Comparison of ENCODE assay signal across 2 cellular contexts in the genomic region with DNA sequence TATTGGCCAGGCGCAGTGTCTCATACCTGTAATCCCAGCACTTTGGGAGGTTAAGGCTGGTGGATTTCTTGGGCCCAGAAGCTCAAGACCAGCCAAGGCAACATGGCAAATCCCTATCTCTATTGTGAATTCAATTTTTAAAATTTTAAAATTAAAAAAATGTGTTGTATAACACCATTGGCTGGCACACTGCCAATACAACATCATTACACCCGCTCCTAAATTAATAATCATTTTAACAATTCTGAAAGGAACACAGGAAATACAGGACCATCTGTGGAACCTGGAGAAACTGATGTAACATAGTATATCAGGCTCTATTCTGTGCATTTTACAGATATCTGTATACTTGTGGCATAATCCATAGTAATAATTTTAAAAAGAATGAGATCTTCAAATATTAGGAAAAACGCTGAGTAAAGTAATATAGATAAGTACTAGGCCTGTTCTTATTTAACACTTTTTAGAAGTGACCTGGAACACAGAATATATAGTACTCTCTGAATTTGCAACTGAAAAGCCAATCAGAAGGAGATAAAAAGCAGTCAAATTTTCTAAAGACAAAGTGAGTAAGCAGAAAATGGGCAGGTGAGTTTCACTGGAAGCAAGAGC.
TF ChIP-seq lines count a peak whose summit lies in the region.

No MANE protein-coding gene starts in this region.

TF ChIP-seq in SK-N-SH, 30 proteins besides CTCF, POLR2A, EP300 and RAD21 (continued from another document):
- TF ChIP-seq CHD2 (IDR thresholded peaks at IDR 0.05; ENCODE audit: low read length, partially characterized antibody) (no peak), GATA2 (CRISPR knock-in tag; IDR thresholded peaks at IDR 0.05) (no peak), FOXM1 (IDR thresholded peaks at IDR 0.05; ENCODE audit: low read depth) (no peak), POLR2AphosphoS5 (IDR thresholded peaks at IDR 0.05; ENCODE audit: low read depth, low read length) (no peak), EZH2phosphoT487 (IDR thresholded peaks at IDR 0.05; ENCODE audit: borderline replicate concordance, low read depth) (no peak), RCOR1 (IDR thresholded peaks at IDR 0.05; ENCODE audit: low read length) (no peak), TCF12 (IDR thresholded peaks at IDR 0.05) (no peak)
- TF ChIP-seq, protein P1, sequence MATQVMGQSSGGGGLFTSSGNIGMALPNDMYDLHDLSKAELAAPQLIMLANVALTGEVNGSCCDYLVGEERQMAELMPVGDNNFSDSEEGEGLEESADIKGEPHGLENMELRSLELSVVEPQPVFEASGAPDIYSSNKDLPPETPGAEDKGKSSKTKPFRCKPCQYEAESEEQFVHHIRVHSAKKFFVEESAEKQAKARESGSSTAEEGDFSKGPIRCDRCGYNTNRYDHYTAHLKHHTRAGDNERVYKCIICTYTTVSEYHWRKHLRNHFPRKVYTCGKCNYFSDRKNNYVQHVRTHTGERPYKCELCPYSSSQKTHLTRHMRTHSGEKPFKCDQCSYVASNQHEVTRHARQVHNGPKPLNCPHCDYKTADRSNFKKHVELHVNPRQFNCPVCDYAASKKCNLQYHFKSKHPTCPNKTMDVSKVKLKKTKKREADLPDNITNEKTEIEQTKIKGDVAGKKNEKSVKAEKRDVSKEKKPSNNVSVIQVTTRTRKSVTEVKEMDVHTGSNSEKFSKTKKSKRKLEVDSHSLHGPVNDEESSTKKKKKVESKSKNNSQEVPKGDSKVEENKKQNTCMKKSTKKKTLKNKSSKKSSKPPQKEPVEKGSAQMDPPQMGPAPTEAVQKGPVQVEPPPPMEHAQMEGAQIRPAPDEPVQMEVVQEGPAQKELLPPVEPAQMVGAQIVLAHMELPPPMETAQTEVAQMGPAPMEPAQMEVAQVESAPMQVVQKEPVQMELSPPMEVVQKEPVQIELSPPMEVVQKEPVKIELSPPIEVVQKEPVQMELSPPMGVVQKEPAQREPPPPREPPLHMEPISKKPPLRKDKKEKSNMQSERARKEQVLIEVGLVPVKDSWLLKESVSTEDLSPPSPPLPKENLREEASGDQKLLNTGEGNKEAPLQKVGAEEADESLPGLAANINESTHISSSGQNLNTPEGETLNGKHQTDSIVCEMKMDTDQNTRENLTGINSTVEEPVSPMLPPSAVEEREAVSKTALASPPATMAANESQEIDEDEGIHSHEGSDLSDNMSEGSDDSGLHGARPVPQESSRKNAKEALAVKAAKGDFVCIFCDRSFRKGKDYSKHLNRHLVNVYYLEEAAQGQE (IDR thresholded peaks at IDR 0.05; ENCODE audit: low read depth, low read length), result no peak

TF ChIP-seq in SK-N-SH treated with all-trans-retinoic acid at 6 μM for 48 hours, 23 proteins besides CTCF, POLR2A, EP300 and RAD21 (continued from another document):
- TF ChIP-seq, protein P2, sequence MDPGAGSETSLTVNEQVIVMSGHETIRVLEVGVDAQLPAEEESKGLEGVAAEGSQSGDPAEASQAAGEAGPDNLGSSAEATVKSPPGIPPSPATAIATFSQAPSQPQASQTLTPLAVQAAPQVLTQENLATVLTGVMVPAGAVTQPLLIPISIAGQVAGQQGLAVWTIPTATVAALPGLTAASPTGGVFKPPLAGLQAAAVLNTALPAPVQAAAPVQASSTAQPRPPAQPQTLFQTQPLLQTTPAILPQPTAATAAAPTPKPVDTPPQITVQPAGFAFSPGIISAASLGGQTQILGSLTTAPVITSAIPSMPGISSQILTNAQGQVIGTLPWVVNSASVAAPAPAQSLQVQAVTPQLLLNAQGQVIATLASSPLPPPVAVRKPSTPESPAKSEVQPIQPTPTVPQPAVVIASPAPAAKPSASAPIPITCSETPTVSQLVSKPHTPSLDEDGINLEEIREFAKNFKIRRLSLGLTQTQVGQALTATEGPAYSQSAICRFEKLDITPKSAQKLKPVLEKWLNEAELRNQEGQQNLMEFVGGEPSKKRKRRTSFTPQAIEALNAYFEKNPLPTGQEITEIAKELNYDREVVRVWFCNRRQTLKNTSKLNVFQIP (CRISPR knock-in tag; IDR thresholded peaks at IDR 0.05; ENCODE audit: borderline replicate concordance, low read depth), result no peak
- TF ChIP-seq, protein P3, sequence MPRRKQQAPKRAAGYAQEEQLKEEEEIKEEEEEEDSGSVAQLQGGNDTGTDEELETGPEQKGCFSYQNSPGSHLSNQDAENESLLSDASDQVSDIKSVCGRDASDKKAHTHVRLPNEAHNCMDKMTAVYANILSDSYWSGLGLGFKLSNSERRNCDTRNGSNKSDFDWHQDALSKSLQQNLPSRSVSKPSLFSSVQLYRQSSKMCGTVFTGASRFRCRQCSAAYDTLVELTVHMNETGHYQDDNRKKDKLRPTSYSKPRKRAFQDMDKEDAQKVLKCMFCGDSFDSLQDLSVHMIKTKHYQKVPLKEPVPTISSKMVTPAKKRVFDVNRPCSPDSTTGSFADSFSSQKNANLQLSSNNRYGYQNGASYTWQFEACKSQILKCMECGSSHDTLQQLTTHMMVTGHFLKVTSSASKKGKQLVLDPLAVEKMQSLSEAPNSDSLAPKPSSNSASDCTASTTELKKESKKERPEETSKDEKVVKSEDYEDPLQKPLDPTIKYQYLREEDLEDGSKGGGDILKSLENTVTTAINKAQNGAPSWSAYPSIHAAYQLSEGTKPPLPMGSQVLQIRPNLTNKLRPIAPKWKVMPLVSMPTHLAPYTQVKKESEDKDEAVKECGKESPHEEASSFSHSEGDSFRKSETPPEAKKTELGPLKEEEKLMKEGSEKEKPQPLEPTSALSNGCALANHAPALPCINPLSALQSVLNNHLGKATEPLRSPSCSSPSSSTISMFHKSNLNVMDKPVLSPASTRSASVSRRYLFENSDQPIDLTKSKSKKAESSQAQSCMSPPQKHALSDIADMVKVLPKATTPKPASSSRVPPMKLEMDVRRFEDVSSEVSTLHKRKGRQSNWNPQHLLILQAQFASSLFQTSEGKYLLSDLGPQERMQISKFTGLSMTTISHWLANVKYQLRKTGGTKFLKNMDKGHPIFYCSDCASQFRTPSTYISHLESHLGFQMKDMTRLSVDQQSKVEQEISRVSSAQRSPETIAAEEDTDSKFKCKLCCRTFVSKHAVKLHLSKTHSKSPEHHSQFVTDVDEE (CRISPR knock-in tag; IDR thresholded peaks at IDR 0.05), result no peak
- TF ChIP-seq, protein P4, sequence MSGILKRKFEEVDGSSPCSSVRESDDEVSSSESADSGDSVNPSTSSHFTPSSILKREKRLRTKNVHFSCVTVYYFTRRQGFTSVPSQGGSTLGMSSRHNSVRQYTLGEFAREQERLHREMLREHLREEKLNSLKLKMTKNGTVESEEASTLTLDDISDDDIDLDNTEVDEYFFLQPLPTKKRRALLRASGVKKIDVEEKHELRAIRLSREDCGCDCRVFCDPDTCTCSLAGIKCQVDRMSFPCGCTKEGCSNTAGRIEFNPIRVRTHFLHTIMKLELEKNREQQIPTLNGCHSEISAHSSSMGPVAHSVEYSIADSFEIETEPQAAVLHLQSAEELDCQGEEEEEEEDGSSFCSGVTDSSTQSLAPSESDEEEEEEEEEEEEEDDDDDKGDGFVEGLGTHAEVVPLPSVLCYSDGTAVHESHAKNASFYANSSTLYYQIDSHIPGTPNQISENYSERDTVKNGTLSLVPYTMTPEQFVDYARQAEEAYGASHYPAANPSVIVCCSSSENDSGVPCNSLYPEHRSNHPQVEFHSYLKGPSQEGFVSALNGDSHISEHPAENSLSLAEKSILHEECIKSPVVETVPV (CRISPR knock-in tag; IDR thresholded peaks at IDR 0.05), result no peak
